In the genomic region with DNA sequence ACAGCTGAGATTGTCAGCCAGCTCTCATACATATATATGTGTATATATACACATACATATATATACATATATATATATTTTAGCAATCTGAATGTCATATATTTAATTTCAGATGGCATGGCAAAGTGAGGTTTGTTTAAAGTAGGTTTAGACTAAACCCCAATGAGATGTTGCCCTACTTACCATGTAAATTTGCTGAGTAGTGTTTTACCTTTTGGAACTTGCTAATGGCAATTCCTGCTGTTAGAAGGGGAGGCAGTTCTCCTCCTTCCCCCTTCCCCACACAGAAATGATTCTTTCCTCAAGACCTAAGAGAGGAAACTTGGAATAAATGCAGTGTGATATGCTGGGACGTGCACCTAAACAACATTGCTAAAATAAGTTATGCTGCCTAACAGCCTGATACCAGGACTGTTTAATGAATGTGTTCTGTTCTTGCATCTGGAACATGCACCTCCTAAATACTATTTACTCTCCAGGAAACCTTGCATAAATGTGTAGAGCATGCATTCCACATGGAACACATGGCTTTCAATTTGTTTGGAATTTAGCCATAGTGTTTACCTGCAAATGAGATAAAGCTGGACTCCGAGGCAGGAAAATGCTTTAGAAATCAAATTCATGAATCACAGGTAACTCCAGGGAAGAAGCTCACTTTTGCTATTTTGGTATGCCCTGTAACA, we compare ENCODE assay signal across 25 cellular contexts.
DNase-seq lines count a peak whose midpoint lies in the region; ATAC-seq, FAIRE-seq and TF ChIP-seq lines count a peak whose summit lies in the region.
"Had no signal": no experiment of that assay in that cellular context is flagged by ENCODE, and none has a peak within 500 bp of the region (broad histone marks: within the 10 kb centered on the region; RNA-seq: fewer than 3 reads in every experiment).

No MANE protein-coding gene starts in this region.

- H4K20me1 ChIP-seq in IMR-90 (ENCODE audit: insufficient read depth, low read length) (no peaks in the 10 kb centered on the region), osteoblast (ENCODE audit: insufficient read depth, low read length) (no peaks in the 10 kb centered on the region)
- H4K20me1 ChIP-seq: BLaER1 had no signal

- no peak overlapping the region for H3K27ac ChIP-seq in A549
- H3K27ac ChIP-seq in IMR-90 (ENCODE audit: insufficient read depth, low read length), result no peak overlapping the region
- no peak overlapping the region for H3K27ac ChIP-seq in osteoblast (ENCODE audit: low read depth, low read length)
- no peak overlapping the region for H3K27ac ChIP-seq in lower lobe of right lung
- H3K27ac ChIP-seq: BLaER1 had no signal

- H2AK5ac ChIP-seq in IMR-90 (ENCODE audit: low read depth, low read length), result no peak overlapping the region

- TF ChIP-seq RAD21 in A549 (conservative IDR thresholded peaks at IDR 0.05 in 1 of 2, IDR thresholded peaks at IDR 0.05 in 1 of 2) (no peak), IMR-90 (IDR thresholded peaks at IDR 0.05; ENCODE audit: low read length) (no peak)

- ATAC-seq in A549, result no peak
- no peak for ATAC-seq in IMR-90 (ENCODE audit: low read depth)
- no peak for ATAC-seq in SK-N-SH treated with all-trans-retinoic acid at 6 μM for 48 hours
- ATAC-seq in lower lobe of right lung, result no peak
- ATAC-seq: GM12878 had no signal

- H3K4me1 Mint-ChIP-seq in mesothelial cell of epicardium, result no peaks in the 10 kb centered on the region
- H3K4me1 Mint-ChIP-seq: CD8-positive, alpha-beta memory T cell had no signal

- CTCF ChIA-PET in A549 (lab: Yijun Ruan, JAX) (interaction anchor here (1.1 kb wide), 1 partner anchor 29 kb away, joined by 4 read pairs; no protein-coding TSS in a partner anchor), IMR-90 (lab: Yijun Ruan, JAX) (no interaction called here)

- no peak overlapping the region for H2BK20ac ChIP-seq in IMR-90 (ENCODE audit: low read depth, low read length)

- H3K4me1 ChIP-seq in A549 (no peaks in the 10 kb centered on the region), IMR-90 (ENCODE audit: control insufficient read depth, insufficient read depth, low read length) (no peaks in the 10 kb centered on the region), osteoblast (ENCODE audit: insufficient read depth, low read length) (no peaks in the 10 kb centered on the region), lower lobe of right lung (no peaks in the 10 kb centered on the region)
- H3K4me1 ChIP-seq: BLaER1 had no signal

- H3K4ac ChIP-seq in IMR-90 (ENCODE audit: low read depth, low read length), result no peak overlapping the region

- no peak overlapping the region for H3K56ac ChIP-seq in IMR-90 (ENCODE audit: extremely low read depth, insufficient read depth, low read length)

- no peaks in the 10 kb centered on the region for H3K9me1 ChIP-seq in IMR-90 (ENCODE audit: insufficient read depth, low read length)

- H3K9me3 ChIP-seq in A549, result no peaks in the 10 kb centered on the region
- no peaks in the 10 kb centered on the region for H3K9me3 ChIP-seq in IMR-90 (ENCODE audit: control insufficient read depth, insufficient read depth, low read length)
- H3K9me3 ChIP-seq in osteoblast (ENCODE audit: low read depth, low read length), result no peaks in the 10 kb centered on the region
- no peaks in the 10 kb centered on the region for H3K9me3 ChIP-seq in lower lobe of right lung
- H3K9me3 ChIP-seq: BE2C, BLaER1 had no signal

- H3K9me3 Mint-ChIP-seq in mesothelial cell of epicardium, result no peaks in the 10 kb centered on the region
- H3K9me3 Mint-ChIP-seq: CD4-positive, alpha-beta memory T cell; CD4-positive, CD25-positive, alpha-beta regulatory T cell; CD8-positive, alpha-beta memory T cell had no signal

- intact Hi-C loops in IMR-90 (cut with micrococcal nuclease) (no loop called here), lower lobe of right lung (cut with DNase I) (no loop called here), cardiac septum (cut with DNase I) (no loop called here)

- H4K8ac ChIP-seq in IMR-90 (ENCODE audit: low read depth in 2 of 2, low read length in 2 of 2), result no peak overlapping the region

- no peak overlapping the region for H3K23ac ChIP-seq in IMR-90 (ENCODE audit: low read depth, low read length)

- H4K91ac ChIP-seq in IMR-90 (ENCODE audit: insufficient read depth, low read depth, low read length), result no peak overlapping the region

- no peak overlapping the region for H3K14ac ChIP-seq in IMR-90 (replicated peaks; ENCODE audit: low read depth, low read length)

- BruUV-seq in IMR-90 (replicated peaks; lab: Mats Ljungman, UMichigan), result no TSS peak

- WGBS in A549 (ENCODE audit: missing lambda C conversion rate), result 75% methylated on average over 2 of the region's 2 CpGs
- WGBS in IMR-90 (ENCODE audit: extremely low coverage in 2 of 2, insufficient read length in 1 of 2), 2 experiments, result no CpG with 5 or more reads among the region's 2 CpGs

- no peak for FAIRE-seq in A549 (lab: Jason Lieb, UNC)
- FAIRE-seq: A204.1, GM12878, GM12892, GM18507 had no signal

- H3K27me3 ChIP-seq in IMR-90 (ENCODE audit: control insufficient read depth, insufficient read depth, low read length) (no peaks in the 10 kb centered on the region), osteoblast (ENCODE audit: insufficient read depth, low read length) (no peaks in the 10 kb centered on the region), lower lobe of right lung (ENCODE audit: low read depth) (no peaks in the 10 kb centered on the region)
- H3K27me3 ChIP-seq: BE2C, BLaER1 had no signal

- in situ Hi-C loops in IMR-90 (cut with MboI; ENCODE audit: low sequenced_read_pairs), result no loop called here

- H3K36me3 Mint-ChIP-seq in mesothelial cell of epicardium, result no peaks in the 10 kb centered on the region
- H3K36me3 Mint-ChIP-seq: CD14-positive monocyte; CD4-positive, alpha-beta memory T cell; CD4-positive, CD25-positive, alpha-beta regulatory T cell had no signal

- TF ChIP-seq POLR2A in A549 (IDR thresholded peaks at IDR 0.05; ENCODE audit: low read length) (no peak), IMR-90 (IDR thresholded peaks at IDR 0.05; ENCODE audit: low read depth, low read length) (no peak)

- no peak overlapping the region for H3K4me3 Mint-ChIP-seq in mesothelial cell of epicardium
- H3K4me3 Mint-ChIP-seq: CD14-positive monocyte; CD4-positive, alpha-beta memory T cell; CD4-positive, CD25-positive, alpha-beta regulatory T cell; CD8-positive, alpha-beta memory T cell had no signal

- H3K36me3 ChIP-seq in IMR-90 (ENCODE audit: control insufficient read depth, insufficient read depth, low read length), result no peaks in the 10 kb centered on the region
- no peaks in the 10 kb centered on the region for H3K36me3 ChIP-seq in osteoblast (ENCODE audit: insufficient read depth, low read length)
- H3K36me3 ChIP-seq in lower lobe of right lung, result no peaks in the 10 kb centered on the region
- H3K36me3 ChIP-seq: BE2C, BLaER1 had no signal

- H3K27ac Mint-ChIP-seq in mesothelial cell of epicardium, result no peak overlapping the region
- H3K27ac Mint-ChIP-seq: CD14-positive monocyte; CD4-positive, alpha-beta memory T cell; CD4-positive, CD25-positive, alpha-beta regulatory T cell; CD8-positive, alpha-beta memory T cell had no signal

- H2AK9ac ChIP-seq in IMR-90 (replicated peaks; ENCODE audit: low read depth, low read length, poor library complexity), result no peak overlapping the region

- H2BK120ac ChIP-seq in IMR-90 (ENCODE audit: low read depth, low read length), result no peak overlapping the region

- no peak for DNase-seq in A549 (ENCODE audit: low read depth in 1 of 2, low spot score in 1 of 2)
- no peak for DNase-seq in IMR-90
- peak; percentile 59 for DNase-seq in osteoblast (ENCODE audit: insufficient read length, low spot score, missing footprints)
- DNase-seq in lower lobe of right lung, result no peak
- DNase-seq in AG20443 (ENCODE audit: low spot score), result no peak
- DNase-seq in mesothelial cell of epicardium (ENCODE audit: low spot score in 2 of 2, unreplicated experiment in 2 of 2), result no peak
- no peak for DNase-seq in cardiac septum (ENCODE audit: low spot score)
- DNase-seq: 8988T; BE2C; C1 segment of cervical spinal cord; CD4-positive, alpha-beta memory T cell; CD4-positive, CD25-positive, alpha-beta regulatory T cell; CD8-positive, alpha-beta memory T cell; COR-L47; DMS 273 treated with DMSO at 0.1 percent for 48 hours; DND-41; EL; GDM1 had no signal

- H3K79me2 ChIP-seq in osteoblast (ENCODE audit: insufficient read depth, low read length), result no peaks in the 10 kb centered on the region

- no peak overlapping the region for H3K9ac ChIP-seq in IMR-90 (ENCODE audit: low read depth, low read length)
- H3K9ac ChIP-seq: BLaER1 had no signal

- H3K79me1 ChIP-seq in IMR-90 (ENCODE audit: low read depth in 1 of 2, low read length in 2 of 2), result no peaks in the 10 kb centered on the region

- H2BK15ac ChIP-seq in IMR-90 (ENCODE audit: low read depth, low read length), result no peak overlapping the region

- H2BK5ac ChIP-seq in IMR-90 (ENCODE audit: low read depth, low read length, poor library complexity, severe bottlenecking), result no peak overlapping the region

- no peak overlapping the region for H3K4me3 ChIP-seq in A549
- no peak overlapping the region for H3K4me3 ChIP-seq in IMR-90 (ENCODE audit: insufficient read depth, low read depth, low read length)
- H3K4me3 ChIP-seq in osteoblast (ENCODE audit: insufficient read depth, low read length), result no peak overlapping the region
- no peak overlapping the region for H3K4me3 ChIP-seq in lower lobe of right lung
- H3K4me3 ChIP-seq: BLaER1, GM12878 had no signal

- H3K18ac ChIP-seq in IMR-90 (ENCODE audit: low read depth, low read length), result no peak overlapping the region

- POLR2A ChIA-PET in A549 (lab: Yijun Ruan, JAX), result no interaction called here
- POLR2A ChIA-PET in IMR-90 (lab: Charles Lee; ENCODE audit: unreplicated experiment), result interaction anchor here (0.6 kb wide), 1 partner anchor 8 kb away, joined by 3 read pairs; no protein-coding TSS in a partner anchor

- dilution Hi-C loops in IMR-90 (cut with HindIII; ENCODE audit: low sequenced_read_pairs, unreplicated experiment), result no loop called here

- no peaks in the 10 kb centered on the region for H3K27me3 Mint-ChIP-seq in mesothelial cell of epicardium (ENCODE audit: low read depth)
- H3K27me3 Mint-ChIP-seq: CD4-positive, alpha-beta memory T cell; CD4-positive, CD25-positive, alpha-beta regulatory T cell; CD8-positive, alpha-beta memory T cell had no signal

- no peak overlapping the region for H4K5ac ChIP-seq in IMR-90 (ENCODE audit: low read depth, low read length)

- no peak overlapping the region for H2AFZ ChIP-seq in IMR-90 (replicated peaks; ENCODE audit: low read length, poor library complexity)
- H2AFZ ChIP-seq in osteoblast (ENCODE audit: low read length), result no peak overlapping the region

- TF ChIP-seq EP300 in A549 (IDR thresholded peaks at IDR 0.05), result no peak

- H3K4me2 ChIP-seq in A549 (no peak overlapping the region), IMR-90 (ENCODE audit: low read depth, low read length) (no peak overlapping the region), osteoblast (ENCODE audit: insufficient read depth, low read length) (no peak overlapping the region)
- H3K4me2 ChIP-seq: BLaER1 had no signal

- TF ChIP-seq CTCF in A549 (IDR thresholded peaks at IDR 0.05), result no peak
- no peak for TF ChIP-seq CTCF in IMR-90 (conservative IDR thresholded peaks at IDR 0.05; ENCODE audit: low read depth, low read length)
- no peak for TF ChIP-seq CTCF in osteoblast (IDR thresholded peaks at IDR 0.05; ENCODE audit: extremely low read depth, low read depth, low read length)
- no peak for TF ChIP-seq CTCF in lower lobe of right lung (IDR thresholded peaks at IDR 0.05)
- TF ChIP-seq CTCF in mesothelial cell of epicardium (IDR thresholded peaks at IDR 0.05; ENCODE audit: unreplicated experiment), result no peak
